In genomic region chr6:27873101-27874030, GRCh38 we compare ENCODE assay signal across 9 cellular contexts. TPM values are rescaled to one million over a fixed set of nuclear protein-coding genes. Genes with fewer than 3 reads are reported as not detected.
DNase-seq lines count a peak whose midpoint lies in the region; ATAC-seq, FAIRE-seq and TF ChIP-seq lines count a peak whose summit lies in the region.
"Had no signal": no experiment of that assay in that cellular context is flagged by ENCODE, and none has a peak within 500 bp of the region (broad histone marks: within the 10 kb centered on the region; RNA-seq: fewer than 3 reads in every experiment).

No MANE protein-coding gene starts in this region.

- peak overlapping the region; percentile 90 for H3K4me3 Mint-ChIP-seq in activated naive CD4-positive, alpha-beta T cell treated with anti-CD3 and anti-CD28 coated beads, Interleukin-2, amount 10 ng/mL, durations not matched to agents 7 days and 5 days

- H3K4me1 Mint-ChIP-seq in activated naive CD4-positive, alpha-beta T cell treated with anti-CD3 and anti-CD28 coated beads, Interleukin-2, amount 10 ng/mL, durations not matched to agents 7 days and 5 days: peaks cover 51% of the 10 kb centered on the region

- TF ChIP-seq CTCF in GM13977 (IDR thresholded peaks at IDR 0.05; ENCODE audit: extremely low read depth, insufficient read depth, missing control alignments) (no peak), prostate gland (IDR thresholded peaks at IDR 0.05) (no peak)

- CTCF ChIA-PET in activated naive CD4-positive, alpha-beta T cell treated with anti-CD3 and anti-CD28 coated beads, Interleukin-2, amount 10 ng/mL, durations not matched to agents 7 days and 5 days (lab: Charles Lee): interaction anchor here (1.0 kb wide), 1 partner anchor 17 kb away, joined by 4 read pairs; a partner anchor contains a TSS

- FAIRE-seq in RCC 7860 (lab: Jason Lieb, UNC): no peak
- FAIRE-seq: colon had no signal

- H3K27ac Mint-ChIP-seq in activated naive CD4-positive, alpha-beta T cell treated with anti-CD3 and anti-CD28 coated beads, Interleukin-2, amount 10 ng/mL, durations not matched to agents 7 days and 5 days: peak overlapping the region; percentile 95

- intact Hi-C loops in Right ventricle myocardium superior (cut with DNase I): no loop called here
- intact Hi-C loops in prostate gland (cut with DNase I): loop anchor here (5.0 kb wide), 1 partner anchor 36 kb away; a partner anchor contains a TSS

- H3K4me3 ChIP-seq in prostate gland: peak overlapping the region; percentile 29 to 37
- H3K4me3 ChIP-seq in HAP-1: no peak overlapping the region

- H3K4me1 ChIP-seq in prostate gland (replicated peaks) (no peaks in the 10 kb centered on the region), HAP-1 (no peaks in the 10 kb centered on the region)

- no peaks in the 10 kb centered on the region for H3K36me3 ChIP-seq in prostate gland
- no peaks in the 10 kb centered on the region for H3K36me3 ChIP-seq in HAP-1 (replicated peaks)

- peak; percentile 56 for TF ChIP-seq POLR2A in prostate gland (IDR thresholded peaks at IDR 0.05)

- no peaks in the 10 kb centered on the region for H3K9me3 Mint-ChIP-seq in activated naive CD4-positive, alpha-beta T cell treated with anti-CD3 and anti-CD28 coated beads, Interleukin-2, amount 10 ng/mL, durations not matched to agents 7 days and 5 days

- peak; percentile 56 for DNase-seq in GM13977 (ENCODE audit: low spot score)
- peak; percentile 69 for DNase-seq in HK-2 (ENCODE audit: unreplicated experiment)
- DNase-seq in RCC 7860 (ENCODE audit: low spot score): peak; percentile 27
- peak; percentile 89 for DNase-seq in activated naive CD4-positive, alpha-beta T cell treated with anti-CD3 and anti-CD28 coated beads, Interleukin-2, amount 10 ng/mL, durations not matched to agents 7 days and 5 days
- DNase-seq in Right ventricle myocardium superior: peak; percentile 73
- peak; percentile 53 for DNase-seq in prostate gland (ENCODE audit: low spot score)
- DNase-seq in HAP-1 (ENCODE audit: low spot score in 2 of 2): no peak
- no peak for DNase-seq in dedifferentiated amniotic fluid mesenchymal stem cell (ENCODE audit: extremely low spot score)

- ATAC-seq in Right ventricle myocardium superior (ENCODE audit: poor library complexity): peak; percentile 69

- peaks cover 5% of the 10 kb centered on the region for H3K36me3 Mint-ChIP-seq in activated naive CD4-positive, alpha-beta T cell treated with anti-CD3 and anti-CD28 coated beads, Interleukin-2, amount 10 ng/mL, durations not matched to agents 7 days and 5 days

- 2% methylated on average over 48 of the region's 48 CpGs for WGBS in prostate gland

- peaks cover 8% of the 10 kb centered on the region for H3K27me3 Mint-ChIP-seq in activated naive CD4-positive, alpha-beta T cell treated with anti-CD3 and anti-CD28 coated beads, Interleukin-2, amount 10 ng/mL, durations not matched to agents 7 days and 5 days

- H3K27me3 ChIP-seq in prostate gland (replicated peaks; ENCODE audit: insufficient read depth) (peaks cover 12% of the 10 kb centered on the region), HAP-1 (ENCODE audit: low read depth) (no peaks in the 10 kb centered on the region)

- H3K9me3 ChIP-seq in prostate gland: no peaks in the 10 kb centered on the region
- H3K9me3 ChIP-seq in HAP-1: no peaks in the 10 kb centered on the region

- peak overlapping the region; percentile 28 to 63 for H3K27ac ChIP-seq in prostate gland

- in situ Hi-C loops in GM13977 (cut with MboI; ENCODE audit: low pct_unique_long_range_greater_than_20kb, low sequenced_read_pairs, unreplicated experiment) (loop anchor here (5.0 to 10.0 kb wide), 2 partner anchors 36 to 1839 kb away; a partner anchor contains a TSS), HAP-1 (cut with MboI; ENCODE audit: low sequenced_read_pairs) (no loop called here)

RNA-seq across cellular contexts. Expression of gene OR2B2, which starts 38.8 kb away (rescaled TPM):
- not detected for total RNA-seq in Right ventricle myocardium superior
- total RNA-seq in prostate gland: not detected

Comparison
In these comparisons a context has a peak if more than half of its experiments do, and no peak if none do; other contexts are left out.
1. DNase-seq: peak in GM13977 (single experiment), HK-2 (single experiment), RCC 7860 (single experiment), activated naive CD4-positive, alpha-beta T cell treated with anti-CD3 and anti-CD28 coated beads, Interleukin-2, amount 10 ng/mL, durations not matched to agents 7 days and 5 days (single experiment), Right ventricle myocardium superior (single experiment) and prostate gland (single experiment); none in HAP-1 (0 of 2) and dedifferentiated amniotic fluid mesenchymal stem cell (single experiment).